9 cellular contexts compared by ENCODE assay signal in the genomic region with DNA sequence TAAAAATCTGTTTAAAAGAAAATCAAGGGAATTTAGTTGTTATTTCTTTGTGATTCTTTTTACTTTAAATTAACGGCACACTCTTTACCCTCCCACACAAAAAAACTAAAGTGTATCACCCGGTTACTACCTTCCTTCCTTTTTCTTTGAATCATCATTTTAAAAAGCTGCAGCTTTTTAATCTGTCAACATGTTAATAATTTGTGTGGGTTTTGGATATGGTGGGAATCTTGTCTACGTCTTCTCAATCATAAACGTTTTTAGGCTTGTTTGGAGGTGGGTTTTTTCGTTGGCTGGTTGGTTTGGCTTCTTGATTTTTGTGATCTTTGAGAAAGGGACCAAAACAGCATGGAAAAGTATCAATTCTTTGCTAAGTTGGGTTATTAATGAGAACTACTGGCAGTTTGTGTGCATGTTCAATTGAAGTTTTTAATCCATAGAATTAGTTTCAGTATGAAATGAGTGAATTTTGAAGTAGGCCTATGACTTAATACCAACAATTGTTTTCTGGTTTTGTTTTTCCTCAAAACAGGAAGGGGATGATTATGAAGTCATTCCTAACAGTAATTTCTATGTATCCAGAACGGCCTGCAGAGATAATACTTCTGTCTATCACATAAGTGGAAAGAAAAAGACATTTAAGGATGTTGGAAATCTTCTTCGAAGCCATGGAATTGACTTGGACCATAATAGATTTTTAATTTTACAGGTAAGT. TPM values are rescaled to one million over a fixed set of nuclear protein-coding genes. Genes with fewer than 3 reads are reported as not detected.
DNase-seq lines count a peak whose midpoint lies in the region; ATAC-seq and TF ChIP-seq lines count a peak whose summit lies in the region.
"Had no signal": no experiment of that assay in that cellular context is flagged by ENCODE, and none has a peak within 500 bp of the region (broad histone marks: within the 10 kb centered on the region; RNA-seq: fewer than 3 reads in every experiment).

No MANE protein-coding gene starts in this region.

- no peaks in the 10 kb centered on the region for H3K9me3 ChIP-seq in adipocyte (ENCODE audit: control insufficient read depth, low read length)
- H3K9me3 ChIP-seq in mesenchymal stem cell (ENCODE audit: control insufficient read depth, low read length): no peaks in the 10 kb centered on the region

- H3K9ac ChIP-seq in adipocyte (ENCODE audit: low read length) (peak overlapping the region; percentile 92), mesenchymal stem cell (ENCODE audit: low read length) (peak overlapping the region; percentile 96)

- no peak overlapping the region for H3K4ac ChIP-seq in mesenchymal stem cell (ENCODE audit: low read depth in 1 of 2, low read length in 2 of 2)

- H3K4me3 ChIP-seq in AG10803 (ENCODE audit: low read length): peak overlapping the region; percentile 13
- H3K4me3 ChIP-seq in HL-60 (replicated peaks; ENCODE audit: insufficient read depth, low read length): peak overlapping the region; percentile 52; the same call in 1 of the 2 replicates
- H3K4me3 ChIP-seq in adipocyte (ENCODE audit: low read length): peak overlapping the region; percentile 98
- H3K4me3 ChIP-seq in mesenchymal stem cell (ENCODE audit: insufficient read depth in 1 of 2, low read depth in 1 of 2, low read length in 2 of 2): peak overlapping the region in 1 of 2 experiments; percentile 91

- H2BK15ac ChIP-seq in mesenchymal stem cell (ENCODE audit: low read depth, poor library complexity, severe bottlenecking): no peak overlapping the region

- H2AK5ac ChIP-seq in mesenchymal stem cell (ENCODE audit: low read length, severe bottlenecking): no peak overlapping the region

- H2BK5ac ChIP-seq in mesenchymal stem cell (ENCODE audit: low read depth, low read length, poor library complexity, severe bottlenecking): no peak overlapping the region

- no peak overlapping the region for H3K14ac ChIP-seq in mesenchymal stem cell (ENCODE audit: low read length in 2 of 2)

- H2BK120ac ChIP-seq in mesenchymal stem cell (ENCODE audit: low read depth, low read length): no peak overlapping the region

- H3K79me1 ChIP-seq in mesenchymal stem cell (replicated peaks; ENCODE audit: low read length, poor library complexity, severe bottlenecking): no peaks in the 10 kb centered on the region

- no peaks in the 10 kb centered on the region for H3K36me3 ChIP-seq in adipocyte (ENCODE audit: control insufficient read depth, insufficient read depth, low read length, severe bottlenecking)
- peaks cover 3 to 7% of the 10 kb centered on the region in 2 experiments for H3K36me3 ChIP-seq in mesenchymal stem cell (ENCODE audit: control insufficient read depth in 1 of 2, insufficient read depth in 2 of 2, low read depth in 1 of 2, low read length in 2 of 2)

- no peak overlapping the region for H4K8ac ChIP-seq in mesenchymal stem cell (ENCODE audit: low read length)

- no peak for ATAC-seq in GM21360 (IDR thresholded peaks at IDR 0.05; ENCODE audit: unreplicated experiment)

- H3K27me3 ChIP-seq in HL-60 (ENCODE audit: insufficient read depth, poor library complexity, severe bottlenecking): no peaks in the 10 kb centered on the region
- no peaks in the 10 kb centered on the region for H3K27me3 ChIP-seq in adipocyte (replicated peaks; ENCODE audit: control insufficient read depth, insufficient read depth, low read length)
- H3K27me3 ChIP-seq in mesenchymal stem cell (ENCODE audit: control insufficient read depth in 1 of 2, insufficient read depth in 1 of 2, low read length in 2 of 2): no peaks in the 10 kb centered on the region

- H3K4me1 ChIP-seq in adipocyte (ENCODE audit: control insufficient read depth, insufficient read depth, low read length): peaks cover 31% of the 10 kb centered on the region
- H3K4me1 ChIP-seq in mesenchymal stem cell (ENCODE audit: control insufficient read depth, insufficient read depth, low read depth, low read length): no peaks in the 10 kb centered on the region

- no peak overlapping the region for H2BK12ac ChIP-seq in mesenchymal stem cell (ENCODE audit: low read length in 2 of 2)

- no peak overlapping the region for H3K23ac ChIP-seq in mesenchymal stem cell (ENCODE audit: low read length in 2 of 2)

- peak overlapping the region; percentile 37 for H3K4me2 ChIP-seq in mesenchymal stem cell (ENCODE audit: low read length, poor library complexity, severe bottlenecking)

- no peak overlapping the region for H3K18ac ChIP-seq in mesenchymal stem cell (ENCODE audit: low read depth in 1 of 2, low read length in 2 of 2)

- DNase-seq in AG10803 (ENCODE audit: low read depth) (no peak), HL-60 (ENCODE audit: low read depth in 1 of 2, low spot score in 1 of 2) (no peak), adipocyte (ENCODE audit: low read depth) (peak; percentile 27), mesenchymal stem cell (peak; percentile 49), NCI-H1436 treated with DMSO at 0.1 percent for 48 hours (lab: John Stamatoyannopoulos, UW) (no peak), erythroblast (lab: John Stamatoyannopoulos, UW) (no peak), NCI-H2081 (lab: John Stamatoyannopoulos, UW) (no peak)

- no peak for TF ChIP-seq POLR2A in erythroblast (IDR thresholded peaks at IDR 0.05; ENCODE audit: low read length)

- no peak overlapping the region for H2AFZ ChIP-seq in mesenchymal stem cell (ENCODE audit: low read depth, low read length)

- peak overlapping the region; percentile 11; the same call in 1 of the 2 replicates for H3K27ac ChIP-seq in HL-60 (replicated peaks)
- H3K27ac ChIP-seq in mesenchymal stem cell (ENCODE audit: low read length, poor library complexity, severe bottlenecking): no peak overlapping the region
- H3K27ac ChIP-seq: RWPE1 had no signal

- no peak overlapping the region for H4K91ac ChIP-seq in mesenchymal stem cell (ENCODE audit: low read length)

- 77% methylated on average over 3 of the region's 7 CpGs for WGBS in mesenchymal stem cell

- TF ChIP-seq CTCF in AG10803 (conservative IDR thresholded peaks at IDR 0.05; ENCODE audit: low read length) (no peak), HL-60 (IDR thresholded peaks at IDR 0.05; ENCODE audit: insufficient read depth, low read length) (no peak)

RNA-seq across cellular contexts. Expression of a gene that starts 4.5 kb away (rescaled TPM):
- 111 TPM for polyA plus RNA-seq in mesenchymal stem cell (2013, experiment 1 of 2)
- polyA plus RNA-seq in mesenchymal stem cell (2013, experiment 2 of 2): 103 TPM

RNA-seq across cellular contexts. Expression of a gene that starts 4.9 kb away (rescaled TPM):
- polyA plus RNA-seq in mesenchymal stem cell (2013, experiment 1 of 2): 20.1 TPM
- 18.2 TPM for polyA plus RNA-seq in mesenchymal stem cell (2013, experiment 2 of 2)

RNA-seq across cellular contexts. Expression of a gene that starts 45.6 kb away (rescaled TPM):
- polyA plus RNA-seq in mesenchymal stem cell (2013, experiment 1 of 2): 11.1 TPM
- polyA plus RNA-seq in mesenchymal stem cell (2013, experiment 2 of 2): 9.7 TPM

Comparison
In these comparisons a context has a peak if more than half of its experiments do, and no peak if none do; other contexts are left out.
1. DNase-seq: peak in adipocyte (single experiment) and mesenchymal stem cell (single experiment); none in AG10803 (single experiment), HL-60 (0 of 2), NCI-H1436 treated with DMSO at 0.1 percent for 48 hours (single experiment), erythroblast (0 of 2) and NCI-H2081 (0 of 2).